Comparison of ENCODE assay signal across 2 cellular contexts in genomic region chr13:77409412-77409811, GRCh38.
TF ChIP-seq lines count a peak whose summit lies in the region.

No MANE protein-coding gene starts in this region.

TF ChIP-seq in GM23338, 12 proteins besides CTCF, POLR2A, EP300 and RAD21 (continued from another document):
- TF ChIP-seq ZNF462 (CRISPR knock-in tag; IDR thresholded peaks at IDR 0.05), result no peak
- no peak for TF ChIP-seq ZNF114 (CRISPR knock-in tag; IDR thresholded peaks at IDR 0.05)
TF ChIP-seq in GM23338: peak in this region for 0.

TF ChIP-seq in H1, 55 proteins besides CTCF, POLR2A, EP300 and RAD21 (continued from another document):
- TF ChIP-seq CTBP2 (IDR thresholded peaks at IDR 0.05; ENCODE audit: borderline replicate concordance, insufficient read depth, insufficient read length, low read length), result no peak
- TF ChIP-seq CHD1 (IDR thresholded peaks at IDR 0.05; ENCODE audit: low read depth, low read length), result no peak
- TF ChIP-seq ASH2L (IDR thresholded peaks at IDR 0.05; ENCODE audit: low read length), result no peak
- no peak for TF ChIP-seq SIN3A (conservative IDR thresholded peaks at IDR 0.05 in 1 of 2, IDR thresholded peaks at IDR 0.05 in 1 of 2; ENCODE audit: low read depth in 1 of 2, low read length in 2 of 2)
- TF ChIP-seq SUZ12 (IDR thresholded peaks at IDR 0.05; ENCODE audit: low read length), result no peak
- TF ChIP-seq RFX5 (IDR thresholded peaks at IDR 0.05; ENCODE audit: borderline replicate concordance, low read depth, low read length), result no peak
- no peak for TF ChIP-seq MAFK (IDR thresholded peaks at IDR 0.05; ENCODE audit: low read depth, low read length)
- no peak for TF ChIP-seq NANOG (IDR thresholded peaks at IDR 0.05; ENCODE audit: insufficient read depth, low read depth, low read length, poor library complexity, severe bottlenecking)
- no peak for TF ChIP-seq TCF12 (IDR thresholded peaks at IDR 0.05; ENCODE audit: low read depth, low read length)
- TF ChIP-seq HDAC6 (IDR thresholded peaks at IDR 0.05; ENCODE audit: low read depth, low read length), result no peak
- TF ChIP-seq, protein P1, sequence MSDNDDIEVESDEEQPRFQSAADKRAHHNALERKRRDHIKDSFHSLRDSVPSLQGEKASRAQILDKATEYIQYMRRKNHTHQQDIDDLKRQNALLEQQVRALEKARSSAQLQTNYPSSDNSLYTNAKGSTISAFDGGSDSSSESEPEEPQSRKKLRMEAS (IDR thresholded peaks at IDR 0.05), result 0 out of 2 replicates have a peak, but pooled peaks have one; percentile 29
- no peak for TF ChIP-seq EZH2 (IDR thresholded peaks at IDR 0.05; ENCODE audit: low read depth, low read length, severe bottlenecking)
- TF ChIP-seq JUND (IDR thresholded peaks at IDR 0.05; ENCODE audit: low read length), result peak; percentile 75
- TF ChIP-seq, protein P2, sequence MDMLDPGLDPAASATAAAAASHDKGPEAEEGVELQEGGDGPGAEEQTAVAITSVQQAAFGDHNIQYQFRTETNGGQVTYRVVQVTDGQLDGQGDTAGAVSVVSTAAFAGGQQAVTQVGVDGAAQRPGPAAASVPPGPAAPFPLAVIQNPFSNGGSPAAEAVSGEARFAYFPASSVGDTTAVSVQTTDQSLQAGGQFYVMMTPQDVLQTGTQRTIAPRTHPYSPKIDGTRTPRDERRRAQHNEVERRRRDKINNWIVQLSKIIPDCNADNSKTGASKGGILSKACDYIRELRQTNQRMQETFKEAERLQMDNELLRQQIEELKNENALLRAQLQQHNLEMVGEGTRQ (IDR thresholded peaks at IDR 0.05; ENCODE audit: low read length), result peak; percentile 52; the same call in 1 of the 2 replicates
- 0 out of 2 replicates have a peak, but pooled peaks have one; percentile 48 for TF ChIP-seq SP1 (IDR thresholded peaks at IDR 0.05; ENCODE audit: low read depth, low read length)
- TF ChIP-seq KDM1A (IDR thresholded peaks at IDR 0.05; ENCODE audit: borderline replicate concordance, low read length), result no peak
- 0 out of 2 replicates have a peak, but pooled peaks have one; percentile 8 for TF ChIP-seq TEAD4 (IDR thresholded peaks at IDR 0.05; ENCODE audit: low read depth, low read length)
- TF ChIP-seq CHD7 (IDR thresholded peaks at IDR 0.05; ENCODE audit: insufficient replicate concordance, low read length), result no peak
- peak; percentile 69; the same call in 1 of the 2 replicates for TF ChIP-seq JUN (IDR thresholded peaks at IDR 0.05; ENCODE audit: low read depth, low read length)
